In genomic region chr6:111129003-111129402, GRCh38 we compare ENCODE assay signal across 1 cellular context.
TF ChIP-seq lines count a peak whose summit lies in the region.

No MANE protein-coding gene starts in this region.

TF ChIP-seq in HepG2, 621 proteins besides CTCF, POLR2A, EP300 and RAD21 (continued from another document):
- TF ChIP-seq, protein P1, sequence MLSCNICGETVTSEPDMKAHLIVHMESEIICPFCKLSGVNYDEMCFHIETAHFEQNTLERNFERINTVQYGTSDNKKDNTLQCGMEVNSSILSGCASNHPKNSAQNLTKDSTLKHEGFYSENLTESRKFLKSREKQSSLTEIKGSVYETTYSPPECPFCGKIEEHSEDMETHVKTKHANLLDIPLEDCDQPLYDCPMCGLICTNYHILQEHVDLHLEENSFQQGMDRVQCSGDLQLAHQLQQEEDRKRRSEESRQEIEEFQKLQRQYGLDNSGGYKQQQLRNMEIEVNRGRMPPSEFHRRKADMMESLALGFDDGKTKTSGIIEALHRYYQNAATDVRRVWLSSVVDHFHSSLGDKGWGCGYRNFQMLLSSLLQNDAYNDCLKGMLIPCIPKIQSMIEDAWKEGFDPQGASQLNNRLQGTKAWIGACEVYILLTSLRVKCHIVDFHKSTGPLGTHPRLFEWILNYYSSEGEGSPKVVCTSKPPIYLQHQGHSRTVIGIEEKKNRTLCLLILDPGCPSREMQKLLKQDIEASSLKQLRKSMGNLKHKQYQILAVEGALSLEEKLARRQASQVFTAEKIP (CRISPR knock-in tag; IDR thresholded peaks at IDR 0.05; ENCODE audit: borderline replicate concordance), result no peak
- TF ChIP-seq NCOA2 (CRISPR knock-in tag; IDR thresholded peaks at IDR 0.05) (peak; percentile 20; the same call in 1 of the 2 replicates), ZFAT (CRISPR knock-in tag; conservative IDR thresholded peaks at IDR 0.05) (no peak), SYNCRIP (IDR thresholded peaks at IDR 0.05; ENCODE audit: insufficient read depth, low read depth, low read length) (no peak), BCL6 (CRISPR knock-in tag; IDR thresholded peaks at IDR 0.05) (0 out of 2 replicates have a peak, but pooled peaks have one; percentile 14), SMC3 (IDR thresholded peaks at IDR 0.05; ENCODE audit: low read length) (no peak), NFE2L1 (CRISPR knock-in tag; IDR thresholded peaks at IDR 0.05; ENCODE audit: borderline replicate concordance) (no peak), MTERF4 (CRISPR knock-in tag; IDR thresholded peaks at IDR 0.05) (no peak), ZNF839 (CRISPR knock-in tag; IDR thresholded peaks at IDR 0.05; ENCODE audit: borderline replicate concordance) (no peak), PCBP1 (IDR thresholded peaks at IDR 0.05; ENCODE audit: borderline replicate concordance, low read depth, low read length) (no peak), PATZ1 (CRISPR knock-in tag; IDR thresholded peaks at IDR 0.05) (peak; percentile 42; the same call in 1 of the 2 replicates), HES4 (CRISPR knock-in tag; IDR thresholded peaks at IDR 0.05; ENCODE audit: borderline replicate concordance) (no peak), SALL1 (CRISPR knock-in tag; IDR thresholded peaks at IDR 0.05) (no peak), PHF5A (CRISPR knock-in tag; IDR thresholded peaks at IDR 0.05; ENCODE audit: low read depth, unreplicated experiment) (no peak), MAF1 (CRISPR knock-in tag; IDR thresholded peaks at IDR 0.05; ENCODE audit: borderline replicate concordance) (no peak), ZNF232 (CRISPR knock-in tag; IDR thresholded peaks at IDR 0.05; ENCODE audit: borderline replicate concordance) (no peak), NCOA1 (CRISPR knock-in tag; IDR thresholded peaks at IDR 0.05) (no peak), KLF11 (CRISPR knock-in tag; IDR thresholded peaks at IDR 0.05) (no peak), MTA1 (CRISPR knock-in tag; IDR thresholded peaks at IDR 0.05; ENCODE audit: borderline replicate concordance) (no peak), SPEN (CRISPR knock-in tag; IDR thresholded peaks at IDR 0.05; ENCODE audit: low read depth) (no peak), FOXK1 (CRISPR knock-in tag; IDR thresholded peaks at IDR 0.05; ENCODE audit: borderline replicate concordance, low read depth) (no peak), ZNF639 (CRISPR knock-in tag; conservative IDR thresholded peaks at IDR 0.05) (no peak), ETV6 (CRISPR knock-in tag; conservative IDR thresholded peaks at IDR 0.05) (no peak), ZBTB46 (CRISPR knock-in tag; IDR thresholded peaks at IDR 0.05; ENCODE audit: borderline replicate concordance) (no peak), HOXA9 (CRISPR knock-in tag; IDR thresholded peaks at IDR 0.05; ENCODE audit: borderline replicate concordance) (no peak)
- TF ChIP-seq, protein P2, sequence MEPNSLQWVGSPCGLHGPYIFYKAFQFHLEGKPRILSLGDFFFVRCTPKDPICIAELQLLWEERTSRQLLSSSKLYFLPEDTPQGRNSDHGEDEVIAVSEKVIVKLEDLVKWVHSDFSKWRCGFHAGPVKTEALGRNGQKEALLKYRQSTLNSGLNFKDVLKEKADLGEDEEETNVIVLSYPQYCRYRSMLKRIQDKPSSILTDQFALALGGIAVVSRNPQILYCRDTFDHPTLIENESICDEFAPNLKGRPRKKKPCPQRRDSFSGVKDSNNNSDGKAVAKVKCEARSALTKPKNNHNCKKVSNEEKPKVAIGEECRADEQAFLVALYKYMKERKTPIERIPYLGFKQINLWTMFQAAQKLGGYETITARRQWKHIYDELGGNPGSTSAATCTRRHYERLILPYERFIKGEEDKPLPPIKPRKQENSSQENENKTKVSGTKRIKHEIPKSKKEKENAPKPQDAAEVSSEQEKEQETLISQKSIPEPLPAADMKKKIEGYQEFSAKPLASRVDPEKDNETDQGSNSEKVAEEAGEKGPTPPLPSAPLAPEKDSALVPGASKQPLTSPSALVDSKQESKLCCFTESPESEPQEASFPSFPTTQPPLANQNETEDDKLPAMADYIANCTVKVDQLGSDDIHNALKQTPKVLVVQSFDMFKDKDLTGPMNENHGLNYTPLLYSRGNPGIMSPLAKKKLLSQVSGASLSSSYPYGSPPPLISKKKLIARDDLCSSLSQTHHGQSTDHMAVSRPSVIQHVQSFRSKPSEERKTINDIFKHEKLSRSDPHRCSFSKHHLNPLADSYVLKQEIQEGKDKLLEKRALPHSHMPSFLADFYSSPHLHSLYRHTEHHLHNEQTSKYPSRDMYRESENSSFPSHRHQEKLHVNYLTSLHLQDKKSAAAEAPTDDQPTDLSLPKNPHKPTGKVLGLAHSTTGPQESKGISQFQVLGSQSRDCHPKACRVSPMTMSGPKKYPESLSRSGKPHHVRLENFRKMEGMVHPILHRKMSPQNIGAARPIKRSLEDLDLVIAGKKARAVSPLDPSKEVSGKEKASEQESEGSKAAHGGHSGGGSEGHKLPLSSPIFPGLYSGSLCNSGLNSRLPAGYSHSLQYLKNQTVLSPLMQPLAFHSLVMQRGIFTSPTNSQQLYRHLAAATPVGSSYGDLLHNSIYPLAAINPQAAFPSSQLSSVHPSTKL (CRISPR knock-in tag; IDR thresholded peaks at IDR 0.05), result 0 out of 2 replicates have a peak, but pooled peaks have one; percentile 20
- TF ChIP-seq, protein P3, sequence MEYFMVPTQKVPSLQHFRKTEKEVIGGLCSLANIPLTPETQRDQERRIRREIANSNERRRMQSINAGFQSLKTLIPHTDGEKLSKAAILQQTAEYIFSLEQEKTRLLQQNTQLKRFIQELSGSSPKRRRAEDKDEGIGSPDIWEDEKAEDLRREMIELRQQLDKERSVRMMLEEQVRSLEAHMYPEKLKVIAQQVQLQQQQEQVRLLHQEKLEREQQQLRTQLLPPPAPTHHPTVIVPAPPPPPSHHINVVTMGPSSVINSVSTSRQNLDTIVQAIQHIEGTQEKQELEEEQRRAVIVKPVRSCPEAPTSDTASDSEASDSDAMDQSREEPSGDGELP (IDR thresholded peaks at IDR 0.05; ENCODE audit: borderline replicate concordance, low read depth), result 0 out of 2 replicates have a peak, but pooled peaks have one; percentile 49
- TF ChIP-seq, protein P4, sequence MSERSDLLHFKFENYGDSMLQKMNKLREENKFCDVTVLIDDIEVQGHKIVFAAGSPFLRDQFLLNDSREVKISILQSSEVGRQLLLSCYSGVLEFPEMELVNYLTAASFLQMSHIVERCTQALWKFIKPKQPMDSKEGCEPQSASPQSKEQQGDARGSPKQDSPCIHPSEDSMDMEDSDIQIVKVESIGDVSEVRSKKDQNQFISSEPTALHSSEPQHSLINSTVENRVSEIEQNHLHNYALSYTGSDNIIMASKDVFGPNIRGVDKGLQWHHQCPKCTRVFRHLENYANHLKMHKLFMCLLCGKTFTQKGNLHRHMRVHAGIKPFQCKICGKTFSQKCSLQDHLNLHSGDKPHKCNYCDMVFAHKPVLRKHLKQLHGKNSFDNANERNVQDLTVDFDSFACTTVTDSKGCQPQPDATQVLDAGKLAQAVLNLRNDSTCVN (CRISPR knock-in tag; IDR thresholded peaks at IDR 0.05; ENCODE audit: borderline replicate concordance), result no peak
- TF ChIP-seq, protein P5, sequence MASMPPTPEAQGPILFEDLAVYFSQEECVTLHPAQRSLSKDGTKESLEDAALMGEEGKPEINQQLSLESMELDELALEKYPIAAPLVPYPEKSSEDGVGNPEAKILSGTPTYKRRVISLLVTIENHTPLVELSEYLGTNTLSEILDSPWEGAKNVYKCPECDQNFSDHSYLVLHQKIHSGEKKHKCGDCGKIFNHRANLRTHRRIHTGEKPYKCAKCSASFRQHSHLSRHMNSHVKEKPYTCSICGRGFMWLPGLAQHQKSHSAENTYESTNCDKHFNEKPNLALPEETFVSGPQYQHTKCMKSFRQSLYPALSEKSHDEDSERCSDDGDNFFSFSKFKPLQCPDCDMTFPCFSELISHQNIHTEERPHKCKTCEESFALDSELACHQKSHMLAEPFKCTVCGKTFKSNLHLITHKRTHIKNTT (CRISPR knock-in tag; IDR thresholded peaks at IDR 0.05), result no peak
- TF ChIP-seq, protein P6, sequence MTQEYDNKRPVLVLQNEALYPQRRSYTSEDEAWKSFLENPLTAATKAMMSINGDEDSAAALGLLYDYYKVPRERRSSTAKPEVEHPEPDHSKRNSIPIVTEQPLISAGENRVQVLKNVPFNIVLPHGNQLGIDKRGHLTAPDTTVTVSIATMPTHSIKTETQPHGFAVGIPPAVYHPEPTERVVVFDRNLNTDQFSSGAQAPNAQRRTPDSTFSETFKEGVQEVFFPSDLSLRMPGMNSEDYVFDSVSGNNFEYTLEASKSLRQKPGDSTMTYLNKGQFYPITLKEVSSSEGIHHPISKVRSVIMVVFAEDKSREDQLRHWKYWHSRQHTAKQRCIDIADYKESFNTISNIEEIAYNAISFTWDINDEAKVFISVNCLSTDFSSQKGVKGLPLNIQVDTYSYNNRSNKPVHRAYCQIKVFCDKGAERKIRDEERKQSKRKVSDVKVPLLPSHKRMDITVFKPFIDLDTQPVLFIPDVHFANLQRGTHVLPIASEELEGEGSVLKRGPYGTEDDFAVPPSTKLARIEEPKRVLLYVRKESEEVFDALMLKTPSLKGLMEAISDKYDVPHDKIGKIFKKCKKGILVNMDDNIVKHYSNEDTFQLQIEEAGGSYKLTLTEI (CRISPR knock-in tag; conservative IDR thresholded peaks at IDR 0.05), result no peak
- TF ChIP-seq, protein P7, sequence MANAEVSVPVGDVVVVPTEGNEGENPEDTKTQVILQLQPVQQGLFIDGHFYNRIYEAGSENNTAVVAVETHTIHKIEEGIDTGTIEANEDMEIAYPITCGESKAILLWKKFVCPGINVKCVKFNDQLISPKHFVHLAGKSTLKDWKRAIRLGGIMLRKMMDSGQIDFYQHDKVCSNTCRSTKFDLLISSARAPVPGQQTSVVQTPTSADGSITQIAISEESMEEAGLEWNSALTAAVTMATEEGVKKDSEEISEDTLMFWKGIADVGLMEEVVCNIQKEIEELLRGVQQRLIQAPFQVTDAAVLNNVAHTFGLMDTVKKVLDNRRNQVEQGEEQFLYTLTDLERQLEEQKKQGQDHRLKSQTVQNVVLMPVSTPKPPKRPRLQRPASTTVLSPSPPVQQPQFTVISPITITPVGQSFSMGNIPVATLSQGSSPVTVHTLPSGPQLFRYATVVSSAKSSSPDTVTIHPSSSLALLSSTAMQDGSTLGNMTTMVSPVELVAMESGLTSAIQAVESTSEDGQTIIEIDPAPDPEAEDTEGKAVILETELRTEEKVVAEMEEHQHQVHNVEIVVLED (CRISPR knock-in tag; IDR thresholded peaks at IDR 0.05; ENCODE audit: borderline replicate concordance), result no peak
- TF ChIP-seq, protein P8, sequence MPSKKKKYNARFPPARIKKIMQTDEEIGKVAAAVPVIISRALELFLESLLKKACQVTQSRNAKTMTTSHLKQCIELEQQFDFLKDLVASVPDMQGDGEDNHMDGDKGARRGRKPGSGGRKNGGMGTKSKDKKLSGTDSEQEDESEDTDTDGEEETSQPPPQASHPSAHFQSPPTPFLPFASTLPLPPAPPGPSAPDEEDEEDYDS (CRISPR knock-in tag; IDR thresholded peaks at IDR 0.05), result no peak
